8 cellular contexts compared by ENCODE assay signal in the genomic region with DNA sequence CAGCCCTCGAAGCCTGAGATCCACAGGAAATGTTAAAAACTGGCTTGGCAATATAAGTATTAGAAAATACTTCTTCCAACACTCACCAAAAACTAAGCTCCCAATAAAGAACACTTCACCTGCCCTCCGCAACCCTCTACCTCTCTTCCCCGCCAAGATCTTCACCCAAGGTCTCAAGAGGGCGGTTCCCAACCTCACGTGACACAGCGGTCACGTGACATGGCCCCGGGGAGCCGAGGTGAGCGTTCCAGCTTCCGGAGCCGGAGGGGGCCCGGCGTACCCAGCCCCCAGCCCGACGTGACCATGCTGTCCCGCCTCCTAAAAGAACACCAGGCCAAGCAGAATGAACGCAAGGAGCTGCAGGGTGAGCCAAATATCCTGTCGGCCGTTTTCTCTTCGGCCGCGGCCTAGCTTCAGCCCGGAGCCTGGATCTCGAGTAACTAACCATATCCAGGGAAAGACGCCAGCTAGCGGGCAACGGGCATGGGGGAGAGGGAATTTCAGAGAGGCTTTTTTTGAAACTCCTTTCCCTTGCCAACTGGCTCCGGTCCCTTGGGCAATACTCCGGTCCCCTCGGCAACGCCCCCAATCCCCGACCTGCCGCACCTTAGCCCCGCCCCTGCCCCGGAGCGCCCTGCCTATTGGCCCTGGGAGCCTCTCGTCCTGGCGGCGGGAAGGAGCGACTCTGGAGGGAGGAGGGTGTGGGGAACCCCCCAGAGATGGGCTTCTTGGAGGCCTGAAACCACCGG. TPM values are rescaled to one million over a fixed set of nuclear protein-coding genes. Genes with fewer than 3 reads are reported as not detected.
A peak's percentile ranks its signal among the peaks of the same experiment; 100 is the strongest.
DNase-seq lines count a peak whose midpoint lies in the region; ATAC-seq and TF ChIP-seq lines count a peak whose summit lies in the region.

Gene BLOC1S1 (plus strand): TSS at position 214 of the 749 bp plus-strand sequence. CDS start 6 bp downstream, at position 220.

- H3K27ac ChIP-seq in KMS-11, result peak within 1 kb of the TSS; percentile 54
- peak within 1 kb of the TSS; percentile 93 for H3K27ac ChIP-seq in Panc1 (ENCODE audit: low read length)
- H3K27ac ChIP-seq in esophagus (ENCODE audit: low read depth in 2 of 2, low read length in 1 of 2), result peak within 1 kb of the TSS; percentile 98 to 99
- peak within 1 kb of the TSS; percentile 99 for H3K27ac ChIP-seq in muscle layer of colon (ENCODE audit: low read depth, low read length)

- H3K27me3 Mint-ChIP-seq in activated T-cell treated with anti-CD3 and anti-CD28 coated beads, Interleukin-2, amount 50 U/mL, for 4 hours (ENCODE audit: low read depth), result peaks cover 2% of the 10 kb centered on the region

- peaks cover 10% of the 10 kb centered on the region; the same call in 1 of the 2 replicates for H3K79me2 ChIP-seq in KMS-11 (ENCODE audit: insufficient read depth, low read depth)

- CTCF ChIA-PET in Panc1 (lab: Charles Lee), result no interaction called here

- no peaks in the 10 kb centered on the region for H3K36me3 Mint-ChIP-seq in activated T-cell treated with anti-CD3 and anti-CD28 coated beads, Interleukin-2, amount 50 U/mL, for 4 hours (ENCODE audit: insufficient read depth)

- TF ChIP-seq CTCF in KMS-11 (conservative IDR thresholded peaks at IDR 0.05; ENCODE audit: low read depth, low read length) (peak; percentile 21), Panc1 (IDR thresholded peaks at IDR 0.05) (no peak)

- WGBS in esophagus, 2 donors, result 0 to 1% methylated on average over 40 to 42 of the region's 42 CpGs

- peak within 1 kb of the TSS; percentile 93 for H2AFZ ChIP-seq in KMS-11 (ENCODE audit: low read depth)

- H3K4me2 ChIP-seq in KMS-11, result peak within 1 kb of the TSS; percentile 77

- peak within 1 kb of the TSS; percentile 92 for H3K4me3 Mint-ChIP-seq in activated T-cell treated with anti-CD3 and anti-CD28 coated beads, Interleukin-2, amount 50 U/mL, for 4 hours

- no peaks in the 10 kb centered on the region for H3K36me3 ChIP-seq in KMS-11 (ENCODE audit: insufficient read depth)
- H3K36me3 ChIP-seq in Panc1 (ENCODE audit: control insufficient read depth, insufficient read depth, low read length), result no peaks in the 10 kb centered on the region
- H3K36me3 ChIP-seq in esophagus (ENCODE audit: control insufficient read depth in 2 of 2, insufficient read depth in 2 of 2, low read length in 1 of 2), result peaks cover 0 to 3% of the 10 kb centered on the region in 2 donors
- no peaks in the 10 kb centered on the region for H3K36me3 ChIP-seq in muscle layer of colon (ENCODE audit: insufficient read depth, low read length)

- H3K9ac ChIP-seq in KMS-11, result peak within 1 kb of the TSS; percentile 45; the same call in 1 of the 2 replicates
- H3K9ac ChIP-seq in muscle layer of colon (ENCODE audit: low read length), result peak within 1 kb of the TSS; percentile 91

- H3K9me3 Mint-ChIP-seq in activated T-cell treated with anti-CD3 and anti-CD28 coated beads, Interleukin-2, amount 50 U/mL, for 4 hours, result no peaks in the 10 kb centered on the region

- H3K4me1 ChIP-seq in KMS-11 (ENCODE audit: low read depth, poor library complexity, severe bottlenecking) (peaks cover 39% of the 10 kb centered on the region), Panc1 (ENCODE audit: control insufficient read depth, insufficient read depth, low read length) (peaks cover 23% of the 10 kb centered on the region), esophagus (ENCODE audit: control insufficient read depth in 2 of 2, insufficient read depth in 2 of 2, low read length in 1 of 2) (peaks cover 4 to 23% of the 10 kb centered on the region in 2 donors), muscle layer of colon (ENCODE audit: insufficient read depth, low read length) (peaks cover 74% of the 10 kb centered on the region)

- DNase-seq in DMS79 (lab: John Stamatoyannopoulos, UW) (peak; percentile 57), Panc1 (ENCODE audit: low read depth, low spot score) (peak; percentile 64)
- peak; percentile 89 for DNase-seq in activated T-cell treated with anti-CD3 and anti-CD28 coated beads, Interleukin-2, amount 50 U/mL, for 4 hours
- DNase-seq in stimulated activated CD8-positive, alpha-beta memory T cell treated with anti-CD3 and anti-CD28 coated beads, Interleukin-7, amount 100 ng/mL, for 24 hours (ENCODE audit: low read depth), result peak; percentile 92

- POLR2A ChIA-PET in Panc1 (lab: Charles Lee), result interaction anchor here (0.5 to 0.9 kb wide), 2 partner anchors 13 to 713 kb away, joined by 3 to 4 read pairs; partner anchors contain the start of gene CD63

- no peaks in the 10 kb centered on the region for H4K20me1 ChIP-seq in KMS-11 (ENCODE audit: insufficient read depth)

- in situ Hi-C loops in Panc1 (cut with HindIII; ENCODE audit: low pct_unique_long_range_greater_than_20kb, low sequenced_read_pairs), result no loop called here

- H3K9me3 ChIP-seq in Panc1 (ENCODE audit: control insufficient read depth, insufficient read depth, low read depth, low read length) (no peaks in the 10 kb centered on the region), esophagus (ENCODE audit: control insufficient read depth in 2 of 2, insufficient read depth in 1 of 2, low read depth in 1 of 2, low read length in 1 of 2) (no peaks in the 10 kb centered on the region), muscle layer of colon (ENCODE audit: low read length) (no peaks in the 10 kb centered on the region)

- peak; percentile 92 for ATAC-seq in GM21737 (IDR thresholded peaks at IDR 0.05; ENCODE audit: unreplicated experiment)
- ATAC-seq in Panc1, result peak; percentile 93
- peak; percentile 96 to 98 for ATAC-seq in activated T-cell treated with anti-CD3 and anti-CD28 coated beads, Interleukin-2, amount 50 U/mL, for 4 hours

- BruUV-seq in Panc1 (replicated peaks; lab: Mats Ljungman, UMichigan), result no TSS peak

- peaks cover 19% of the 10 kb centered on the region; the same call in 1 of the 2 replicates for H3K27me3 ChIP-seq in KMS-11 (ENCODE audit: insufficient read depth, low read depth)
- no peaks in the 10 kb centered on the region for H3K27me3 ChIP-seq in Panc1 (ENCODE audit: control insufficient read depth, insufficient read depth, low read length)
- no peaks in the 10 kb centered on the region for H3K27me3 ChIP-seq in esophagus (ENCODE audit: control insufficient read depth in 1 of 2, insufficient read depth in 2 of 2, low read length in 2 of 2)
- H3K27me3 ChIP-seq in muscle layer of colon (ENCODE audit: control insufficient read depth in 1 of 2, insufficient read depth in 2 of 2, low read length in 2 of 2), result no peaks in the 10 kb centered on the region

- H3K4me1 Mint-ChIP-seq in activated T-cell treated with anti-CD3 and anti-CD28 coated beads, Interleukin-2, amount 50 U/mL, for 4 hours (ENCODE audit: low read depth), result peaks cover 29% of the 10 kb centered on the region

- peak within 1 kb of the TSS; percentile 90 for H3K4me3 ChIP-seq in KMS-11 (IDR thresholded peaks at IDR 0.05; ENCODE audit: insufficient read depth, low read depth, low read length)
- H3K4me3 ChIP-seq in Panc1 (ENCODE audit: low read depth in 2 of 2, low read length in 2 of 2), result peak within 1 kb of the TSS; percentile 70 to 78
- H3K4me3 ChIP-seq in esophagus (ENCODE audit: low read depth in 1 of 2, low read length in 2 of 2), result peak within 1 kb of the TSS; percentile 69
- H3K4me3 ChIP-seq in muscle layer of colon (ENCODE audit: low read depth in 1 of 2, low read length in 2 of 2), result peak within 1 kb of the TSS; percentile 74 to 85

- intact Hi-C loops in Panc1 (cut with micrococcal nuclease; ENCODE audit: unreplicated experiment), result no loop called here

RNA-seq across cellular contexts. Expression of gene BLOC1S1, which starts in this region (rescaled TPM):
- total RNA-seq in Panc1 (2021; ENCODE audit: unreplicated experiment), result 87.3 TPM
- 118 TPM for polyA plus RNA-seq in Panc1 (2012; ENCODE audit: insufficient read length)
- 10 to 100 TPM; 60.7 to 65.7 (median 61.7) TPM for total RNA-seq in activated T-cell treated with anti-CD3 and anti-CD28 coated beads, Interleukin-2, amount 50 U/mL, for 4 hours
- polyA plus RNA-seq in esophagus, result 100 to 1,000 TPM; 269 to 326 TPM

Comparison
In these comparisons a context has a peak if more than half of its experiments do, and no peak if none do; other contexts are left out.
1. Peak in every context shown above with its lines: DNase-seq, ATAC-seq, H3K4me3 ChIP-seq and H3K27ac ChIP-seq.